In genomic region chr22:46370584-46371373, GRCh38 we compare ENCODE assay signal across 15 cellular contexts. TPM values are rescaled to one million over a fixed set of nuclear protein-coding genes. Genes with fewer than 3 reads are reported as not detected.
DNase-seq lines count a peak whose midpoint lies in the region; ATAC-seq and TF ChIP-seq lines count a peak whose summit lies in the region.
"Had no signal": no experiment of that assay in that cellular context is flagged by ENCODE, and none has a peak within 500 bp of the region (broad histone marks: within the 10 kb centered on the region; RNA-seq: fewer than 3 reads in every experiment).

No MANE protein-coding gene starts in this region.

- no peak overlapping the region for H3K56ac ChIP-seq in mesendoderm (ENCODE audit: low read length)

- H3K23ac ChIP-seq in mesendoderm (ENCODE audit: low read length): no peak overlapping the region

- no peak overlapping the region for H4K5ac ChIP-seq in mesendoderm (ENCODE audit: low read length)

- H3K36me3 ChIP-seq in cardiac muscle cell (no peaks in the 10 kb centered on the region), mesendoderm (ENCODE audit: control insufficient read depth, insufficient read depth, low read length) (no peaks in the 10 kb centered on the region), HAP-1 (replicated peaks) (peaks cover 5% of the 10 kb centered on the region; the same call in 1 of the 2 replicates)
- H3K36me3 ChIP-seq: pancreas had no signal

- in situ Hi-C loops in HAP-1 (cut with MboI; ENCODE audit: low sequenced_read_pairs): no loop called here

- H2BK15ac ChIP-seq in mesendoderm (replicated peaks; ENCODE audit: low read depth): no peak overlapping the region

- no peaks in the 10 kb centered on the region for H3K36me3 Mint-ChIP-seq in activated T-helper 17 cell treated with anti-CD3 and anti-CD28 coated beads, Interleukin-2, amount 50 U/mL, for 72 hours (ENCODE audit: low read depth)

- peaks cover 20% of the 10 kb centered on the region for H3K4me1 Mint-ChIP-seq in activated T-helper 17 cell treated with anti-CD3 and anti-CD28 coated beads, Interleukin-2, amount 50 U/mL, for 72 hours

- peak overlapping the region; percentile 11 for H3K4me3 Mint-ChIP-seq in activated T-helper 17 cell treated with anti-CD3 and anti-CD28 coated beads, Interleukin-2, amount 50 U/mL, for 72 hours

- DNase-seq in cardiac muscle cell (ENCODE audit: low read depth in 1 of 2, low spot score in 1 of 2): no peak
- DNase-seq in Right ventricle myocardium superior: no peak
- DNase-seq in mesendoderm: peak; percentile 41
- DNase-seq in HAP-1 (ENCODE audit: low spot score in 2 of 2): no peak
- DNase-seq in anterior cingulate cortex (lab: John Stamatoyannopoulos, UW): no peak
- DNase-seq: activated CD4-positive, alpha-beta T cell treated with anti-CD3 and anti-CD28 coated beads, Interleukin-2, amount 50 U/mL, for 48 hours; dermis blood vessel endothelial cell; NCI-H1436 treated with DMSO at 0.1 percent for 48 hours; SHP77 had no signal

- intact Hi-C loops in Right ventricle myocardium superior (cut with DNase I): loop anchor here (5.0 kb wide), 1 partner anchor 167 kb away; the partner anchor contains the start of gene CELSR1

- H3K9me3 Mint-ChIP-seq in activated T-helper 17 cell treated with anti-CD3 and anti-CD28 coated beads, Interleukin-2, amount 50 U/mL, for 72 hours: peaks cover 1% of the 10 kb centered on the region

- H3K27me3 Mint-ChIP-seq in activated T-helper 17 cell treated with anti-CD3 and anti-CD28 coated beads, Interleukin-2, amount 50 U/mL, for 72 hours: no peaks in the 10 kb centered on the region

- H3K18ac ChIP-seq in mesendoderm (ENCODE audit: low read length): no peak overlapping the region

- no peak overlapping the region for H2BK5ac ChIP-seq in mesendoderm (ENCODE audit: low read length)

- no peak for TF ChIP-seq CTCF in cardiac muscle cell (IDR thresholded peaks at IDR 0.05; ENCODE audit: low read depth, low read length)

- no peaks in the 10 kb centered on the region for H3K79me1 ChIP-seq in mesendoderm (ENCODE audit: low read length)

- no peak overlapping the region for H2BK120ac ChIP-seq in mesendoderm (ENCODE audit: low read depth, low read length)

- no peak overlapping the region for H3K4me2 ChIP-seq in mesendoderm (ENCODE audit: low read length)
- H3K4me2 ChIP-seq: KMS-11 had no signal

- no peaks in the 10 kb centered on the region for H3K79me2 ChIP-seq in mesendoderm (ENCODE audit: control insufficient read depth, insufficient read depth, low read length)

- no peak overlapping the region for H3K9ac ChIP-seq in mesendoderm (ENCODE audit: low read length)
- H3K9ac ChIP-seq: KMS-11 had no signal

- no peaks in the 10 kb centered on the region for H3K27me3 ChIP-seq in cardiac muscle cell
- H3K27me3 ChIP-seq in mesendoderm (ENCODE audit: insufficient read depth, low read length, poor library complexity): no peaks in the 10 kb centered on the region
- no peaks in the 10 kb centered on the region for H3K27me3 ChIP-seq in HAP-1 (ENCODE audit: low read depth)
- H3K27me3 ChIP-seq: pancreas had no signal

- no peak overlapping the region for H3K4ac ChIP-seq in mesendoderm (ENCODE audit: low read depth, low read length)

- H4K8ac ChIP-seq in mesendoderm (ENCODE audit: low read depth, low read length): no peak overlapping the region

- H3K9me3 ChIP-seq in cardiac muscle cell (ENCODE audit: low read depth) (no peaks in the 10 kb centered on the region), HAP-1 (no peaks in the 10 kb centered on the region)
- H3K9me3 ChIP-seq: pancreas had no signal

- no peak overlapping the region for H3K4me3 ChIP-seq in cardiac muscle cell
- no peak overlapping the region for H3K4me3 ChIP-seq in mesendoderm (ENCODE audit: low read length)
- no peak overlapping the region for H3K4me3 ChIP-seq in HAP-1
- H3K4me3 ChIP-seq: GM12878, pancreas had no signal

- no CpG with 5 or more reads among the region's 15 CpGs for whole genome bisulfite sequencing in mesendoderm (ENCODE audit: extremely low coverage, insufficient coverage, low lambda C conversion rate)

- H3K27ac ChIP-seq in cardiac muscle cell: peak overlapping the region; percentile 76
- H3K27ac ChIP-seq in mesendoderm (ENCODE audit: low read depth, low read length): no peak overlapping the region
- H3K27ac ChIP-seq: KMS-11, pancreas had no signal

- no peak overlapping the region for H2AK5ac ChIP-seq in mesendoderm (ENCODE audit: low read length)

- H3K4me1 ChIP-seq in cardiac muscle cell (ENCODE audit: low read depth) (peaks cover 8% of the 10 kb centered on the region), mesendoderm (ENCODE audit: control insufficient read depth, low read depth, low read length) (no peaks in the 10 kb centered on the region), HAP-1 (no peaks in the 10 kb centered on the region)
- H3K4me1 ChIP-seq: pancreas had no signal

- H3K27ac Mint-ChIP-seq in activated T-helper 17 cell treated with anti-CD3 and anti-CD28 coated beads, Interleukin-2, amount 50 U/mL, for 72 hours: peak overlapping the region; percentile 46

- ATAC-seq in Right ventricle myocardium superior (ENCODE audit: poor library complexity) (no peak), HG03442 (IDR thresholded peaks at IDR 0.05; ENCODE audit: unreplicated experiment) (no peak), GM21619 (IDR thresholded peaks at IDR 0.05; ENCODE audit: unreplicated experiment) (no peak)
- no peak for ATAC-seq in activated T-helper 17 cell treated with anti-CD3 and anti-CD28 coated beads, Interleukin-2, amount 50 U/mL, for 72 hours (replicated peaks)
- ATAC-seq: GM12878 had no signal

RNA-seq across cellular contexts. Expression of gene TRMU, which starts 35.3 kb away (rescaled TPM):
- total RNA-seq in cardiac muscle cell: 82.3 and 127 TPM in 2 replicates
- polyA plus RNA-seq in cardiac muscle cell: 130 and 155 TPM in 2 replicates
- 37.7 TPM for total RNA-seq in Right ventricle myocardium superior
- 10 to 100 TPM; 92.0 to 92.2 TPM for total RNA-seq in activated T-helper 17 cell treated with anti-CD3 and anti-CD28 coated beads, Interleukin-2, amount 50 U/mL, for 72 hours
- polyA plus RNA-seq in mesendoderm (2013, experiment 1 of 2): 53.2 TPM
- polyA plus RNA-seq in mesendoderm (2013, experiment 2 of 2): 50.3 TPM
